Comparison of ENCODE assay signal across 21 cellular contexts in genomic region chr4:98570160-98570797, GRCh38.
A peak's percentile ranks its signal among the peaks of the same experiment; 100 is the strongest.
DNase-seq lines count a peak whose midpoint lies in the region; TF ChIP-seq lines count a peak whose summit lies in the region.
"Had no signal": no experiment of that assay in that cellular context is flagged by ENCODE, and none has a peak within 500 bp of the region (broad histone marks: within the 10 kb centered on the region; RNA-seq: fewer than 3 reads in every experiment).

No MANE protein-coding gene starts in this region.

- peaks cover 22% of the 10 kb centered on the region for H3K4me1 ChIP-seq in ovary (ENCODE audit: insufficient read depth)
- H3K4me1 ChIP-seq: colonic mucosa, lower lobe of right lung, psoas muscle, upper lobe of right lung had no signal

- peaks cover 5% of the 10 kb centered on the region for H3K36me3 Mint-ChIP-seq in activated CD4-positive, alpha-beta memory T cell treated with anti-CD3 and anti-CD28 coated beads for 36 hours
- H3K36me3 Mint-ChIP-seq in activated CD4-positive, alpha-beta memory T cell treated with anti-CD3 and anti-CD28 coated beads, Interleukin-2, amount 10 ng/mL, durations not matched to agents 7 days and 5 days (ENCODE audit: low read depth): peaks cover 8% of the 10 kb centered on the region
- H3K36me3 Mint-ChIP-seq in activated naive CD8-positive, alpha-beta T cell: peaks cover 19% of the 10 kb centered on the region

- CTCF ChIA-PET in activated CD4-positive, alpha-beta memory T cell treated with anti-CD3 and anti-CD28 coated beads for 36 hours (lab: Charles Lee): no interaction called here
- CTCF ChIA-PET in activated CD4-positive, alpha-beta memory T cell treated with anti-CD3 and anti-CD28 coated beads, Interleukin-2, amount 10 ng/mL, durations not matched to agents 7 days and 5 days (lab: Charles Lee): no interaction called here

- WGBS in ovary, 3 donors: 86 to 90% (median 89%) methylated on average over 5 of the region's 5 CpGs

- no peaks in the 10 kb centered on the region for H3K9me3 Mint-ChIP-seq in activated CD4-positive, alpha-beta memory T cell treated with anti-CD3 and anti-CD28 coated beads for 36 hours
- no peaks in the 10 kb centered on the region for H3K9me3 Mint-ChIP-seq in activated CD4-positive, alpha-beta memory T cell treated with anti-CD3 and anti-CD28 coated beads, Interleukin-2, amount 10 ng/mL, durations not matched to agents 7 days and 5 days
- no peaks in the 10 kb centered on the region for H3K9me3 Mint-ChIP-seq in activated naive CD8-positive, alpha-beta T cell (ENCODE audit: low read depth)
- H3K9me3 Mint-ChIP-seq: activated naive CD4-positive, alpha-beta T cell treated with anti-CD3 and anti-CD28 coated beads, Interleukin-2, amount 10 ng/mL, durations not matched to agents 7 days and 5 days had no signal

- H3K36me3 ChIP-seq in ovary: no peaks in the 10 kb centered on the region
- H3K36me3 ChIP-seq: colonic mucosa, lower lobe of right lung, upper lobe of right lung had no signal

- H3K4me1 Mint-ChIP-seq in activated CD4-positive, alpha-beta memory T cell treated with anti-CD3 and anti-CD28 coated beads for 36 hours (ENCODE audit: low read depth): peaks cover 37% of the 10 kb centered on the region
- peaks cover 6% of the 10 kb centered on the region for H3K4me1 Mint-ChIP-seq in activated CD4-positive, alpha-beta memory T cell treated with anti-CD3 and anti-CD28 coated beads, Interleukin-2, amount 10 ng/mL, durations not matched to agents 7 days and 5 days
- H3K4me1 Mint-ChIP-seq in activated naive CD8-positive, alpha-beta T cell (ENCODE audit: low read depth): peaks cover 34% of the 10 kb centered on the region

- no peak for TF ChIP-seq EP300 in ovary (IDR thresholded peaks at IDR 0.05)

- peak overlapping the region; percentile 62 for H3K27ac Mint-ChIP-seq in activated CD4-positive, alpha-beta memory T cell treated with anti-CD3 and anti-CD28 coated beads for 36 hours
- no peak overlapping the region for H3K27ac Mint-ChIP-seq in activated CD4-positive, alpha-beta memory T cell treated with anti-CD3 and anti-CD28 coated beads, Interleukin-2, amount 10 ng/mL, durations not matched to agents 7 days and 5 days
- peak overlapping the region; percentile 42 for H3K27ac Mint-ChIP-seq in activated naive CD8-positive, alpha-beta T cell
- H3K27ac Mint-ChIP-seq: activated naive CD4-positive, alpha-beta T cell treated with anti-CD3 and anti-CD28 coated beads, Interleukin-2, amount 10 ng/mL, durations not matched to agents 7 days and 5 days; B cell had no signal

- no peak for DNase-seq in activated CD4-positive, alpha-beta memory T cell treated with anti-CD3 and anti-CD28 coated beads for 36 hours
- no peak for DNase-seq in activated CD4-positive, alpha-beta memory T cell treated with anti-CD3 and anti-CD28 coated beads, Interleukin-2, amount 10 ng/mL, durations not matched to agents 7 days and 5 days
- peak; percentile 48 for DNase-seq in fibroblast of mammary gland (ENCODE audit: low read depth)
- no peak for DNase-seq in ovary
- no peak for DNase-seq in NAMALWA (ENCODE audit: low spot score)
- no peak for DNase-seq in NCI-H1105 (lab: John Stamatoyannopoulos, UW)
- DNase-seq in inferior parietal cortex (ENCODE audit: extremely low spot score): no peak
- DNase-seq: activated CD4-positive, alpha-beta T cell treated with anti-CD3 and anti-CD28 coated beads for 4 hours; activated naive CD4-positive, alpha-beta T cell treated with anti-CD3 and anti-CD28 coated beads, Interleukin-2, amount 10 ng/mL, durations not matched to agents 7 days and 5 days; colonic mucosa; DMS153; HCEC 1CT; kidney; lower lobe of right lung; NCI-H1092; NCI-H187 treated with DMSO at 0.1 percent for 48 hours; psoas muscle; stimulated activated CD8-positive, alpha-beta memory T cell treated with anti-CD3 and anti-CD28 coated beads, Interleukin-4, amount 100 ng/mL, for 48 hours; upper lobe of right lung had no signal

- H3K4me3 Mint-ChIP-seq in activated CD4-positive, alpha-beta memory T cell treated with anti-CD3 and anti-CD28 coated beads for 36 hours: no peak overlapping the region
- H3K4me3 Mint-ChIP-seq in activated CD4-positive, alpha-beta memory T cell treated with anti-CD3 and anti-CD28 coated beads, Interleukin-2, amount 10 ng/mL, durations not matched to agents 7 days and 5 days: no peak overlapping the region
- no peak overlapping the region for H3K4me3 Mint-ChIP-seq in activated naive CD8-positive, alpha-beta T cell
- H3K4me3 Mint-ChIP-seq: activated naive CD4-positive, alpha-beta T cell treated with anti-CD3 and anti-CD28 coated beads, Interleukin-2, amount 10 ng/mL, durations not matched to agents 7 days and 5 days; B cell had no signal

- H3K27ac ChIP-seq in ovary: peak overlapping the region; percentile 4 to 55
- H3K27ac ChIP-seq: colonic mucosa, lower lobe of right lung, psoas muscle, upper lobe of right lung had no signal

- intact Hi-C loops in activated CD4-positive, alpha-beta memory T cell treated with anti-CD3 and anti-CD28 coated beads for 36 hours (cut with micrococcal nuclease): no loop called here
- intact Hi-C loops in ovary (cut with DNase I): no loop called here

- TF ChIP-seq POLR2A in ovary (IDR thresholded peaks at IDR 0.05): no peak

- TF ChIP-seq CTCF in fibroblast of mammary gland (conservative IDR thresholded peaks at IDR 0.05; ENCODE audit: control insufficient read depth, insufficient read depth, low read depth, low read length): no peak
- no peak for TF ChIP-seq CTCF in ovary (IDR thresholded peaks at IDR 0.05)

- POLR2A ChIA-PET in activated CD4-positive, alpha-beta memory T cell treated with anti-CD3 and anti-CD28 coated beads for 36 hours (lab: Charles Lee): no interaction called here
- POLR2A ChIA-PET in activated CD4-positive, alpha-beta memory T cell treated with anti-CD3 and anti-CD28 coated beads, Interleukin-2, amount 10 ng/mL, durations not matched to agents 7 days and 5 days (lab: Charles Lee): no interaction called here

- no peaks in the 10 kb centered on the region for H3K27me3 Mint-ChIP-seq in activated CD4-positive, alpha-beta memory T cell treated with anti-CD3 and anti-CD28 coated beads for 36 hours
- no peaks in the 10 kb centered on the region for H3K27me3 Mint-ChIP-seq in activated CD4-positive, alpha-beta memory T cell treated with anti-CD3 and anti-CD28 coated beads, Interleukin-2, amount 10 ng/mL, durations not matched to agents 7 days and 5 days
- H3K27me3 Mint-ChIP-seq in activated naive CD8-positive, alpha-beta T cell: no peaks in the 10 kb centered on the region
- H3K27me3 Mint-ChIP-seq: activated naive CD4-positive, alpha-beta T cell treated with anti-CD3 and anti-CD28 coated beads, Interleukin-2, amount 10 ng/mL, durations not matched to agents 7 days and 5 days; B cell had no signal

- H3K9me3 ChIP-seq in ovary: no peaks in the 10 kb centered on the region
- H3K9me3 ChIP-seq: colonic mucosa, lower lobe of right lung, psoas muscle, upper lobe of right lung had no signal

- H3K4me3 ChIP-seq in fibroblast of mammary gland (ENCODE audit: control insufficient read depth, low read depth, low read length): no peak overlapping the region
- no peak overlapping the region for H3K4me3 ChIP-seq in ovary
- H3K4me3 ChIP-seq: colonic mucosa, lower lobe of right lung, psoas muscle, upper lobe of right lung had no signal

- H3K27me3 ChIP-seq in ovary: no peaks in the 10 kb centered on the region
- H3K27me3 ChIP-seq: colonic mucosa, upper lobe of right lung had no signal
